Comparison of ENCODE assay signal across 20 cellular contexts in the genomic region with DNA sequence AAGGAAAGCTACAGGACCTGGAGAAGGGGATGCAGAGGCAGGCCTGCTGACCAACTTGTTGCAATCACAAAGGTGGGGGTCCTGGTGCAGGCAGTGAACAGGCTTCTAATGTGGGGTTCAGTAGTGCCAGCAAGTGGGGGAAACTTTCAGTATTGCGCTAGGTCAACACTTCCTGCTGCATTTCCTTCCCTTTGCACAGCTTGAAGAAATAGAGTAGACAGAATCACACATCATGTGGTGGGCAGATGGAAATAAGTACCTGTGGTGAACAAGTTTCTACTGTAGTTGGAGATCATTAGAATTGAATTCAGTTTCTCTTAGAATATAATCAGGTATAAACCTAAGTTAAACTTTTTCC.
DNase-seq lines count a peak whose midpoint lies in the region; ATAC-seq, FAIRE-seq and TF ChIP-seq lines count a peak whose summit lies in the region.
"Had no signal": no experiment of that assay in that cellular context is flagged by ENCODE, and none has a peak within 500 bp of the region (broad histone marks: within the 10 kb centered on the region; RNA-seq: fewer than 3 reads in every experiment).

No MANE protein-coding gene starts in this region.

- FAIRE-seq in K562 (lab: Jason Lieb, UNC): no peak
- FAIRE-seq: D721Med, H1 had no signal

- no peaks in the 10 kb centered on the region for H3K27me3 Mint-ChIP-seq in stimulated activated memory B cell treated with anti-CD40 and anti-IgM and Interleukin-4, amounts not matched to agents 10 μg/mL and 1 μg/mL and 100 μg/mL, for 72 hours
- H3K27me3 Mint-ChIP-seq in H9 (ENCODE audit: low read depth): no peaks in the 10 kb centered on the region

- TF ChIP-seq CTCF in RWPE1 (conservative IDR thresholded peaks at IDR 0.05; ENCODE audit: low read depth): no peak
- no peak for TF ChIP-seq CTCF in K562 (IDR thresholded peaks at IDR 0.05 in 2 of 3, conservative IDR thresholded peaks at IDR 0.05 in 1 of 3; ENCODE audit: insufficient read depth in 2 of 3, low read depth in 1 of 3, low read length in 3 of 3)
- no peak for TF ChIP-seq CTCF in H9 (conservative IDR thresholded peaks at IDR 0.05)

- H3K79me2 ChIP-seq in K562 (ENCODE audit: control insufficient read depth, insufficient read depth, low read length) (no peaks in the 10 kb centered on the region), H9 (ENCODE audit: insufficient read depth, low read length) (no peaks in the 10 kb centered on the region)

- no peak for TF ChIP-seq POLR2A in K562 (conservative IDR thresholded peaks at IDR 0.05)

- POLR2A ChIA-PET in RWPE1 (lab: Yijun Ruan, JAX; ENCODE audit: low non-redundant PET) (no interaction called here), K562 (lab: Yijun Ruan, JAX) (no interaction called here)

- no peak overlapping the region for H3K14ac ChIP-seq in H9 (ENCODE audit: insufficient read depth, low read length)

- DNase-seq in NOMO-1 treated with DMSO at 0.1 percent for 48 hours (lab: John Stamatoyannopoulos, UW; ENCODE audit: unreplicated experiment) (peak; percentile 21), NOMO-1 treated with dmso at 0.1 percent for 144 hours (lab: John Stamatoyannopoulos, UW; ENCODE audit: unreplicated experiment) (no peak), RWPE1 (ENCODE audit: low spot score) (no peak), K562 (ENCODE audit: extremely low read depth in 1 of 4, low spot score in 3 of 4) (no peak), H9 (no peak)
- DNase-seq in activated CD4-positive, CD25-positive, alpha-beta regulatory T cell (lab: John Stamatoyannopoulos, UW): no peak
- DNase-seq: 8988T; activated CD4-positive, alpha-beta T cell treated with anti-CD3 and anti-CD28 coated beads, Interleukin-2, amount 50 U/mL, for 4 hours; erythroblast; hypothalamus; left lung; NCI-H146; NCI-H510A had no signal

- H3K9me3 ChIP-seq in K562 (replicated peaks; ENCODE audit: control insufficient read depth, insufficient read depth, low read depth, low read length) (no peaks in the 10 kb centered on the region), H9 (ENCODE audit: control insufficient read depth, low read depth, low read length) (no peaks in the 10 kb centered on the region)
- H3K9me3 ChIP-seq: adrenal gland, left lung, Peyer's patch, right atrium auricular region had no signal

- intact Hi-C loops in K562 (cut with micrococcal nuclease): no loop called here

- H2BK15ac ChIP-seq in H9 (ENCODE audit: low read depth, low read length): no peak overlapping the region

- H3K27ac ChIP-seq in RWPE1 (peak overlapping the region; percentile 53), K562 (ENCODE audit: extremely low read depth, low read depth, low read length) (no peak overlapping the region), H9 (ENCODE audit: insufficient read length, low read depth, low read length) (no peak overlapping the region)
- H3K27ac ChIP-seq: Peyer's patch, right atrium auricular region had no signal

- WGBS in K562 (ENCODE audit: insufficient coverage, low coverage, missing lambda C conversion rate): 100% methylated on average over 1 of the region's 1 CpG
- WGBS in H9 (ENCODE audit: extremely low coverage, insufficient read length, low lambda C conversion rate): no CpG with 5 or more reads among the region's 1 CpG

- H3K4me1 ChIP-seq in K562 (replicated peaks in 1 of 2; ENCODE audit: control insufficient read depth in 2 of 2, insufficient read depth in 2 of 2, low read length in 2 of 2): 0 out of 5 replicates have a peak, but pooled peaks cover 0 to 8% of the 10 kb centered on the region in 2 experiments
- no peaks in the 10 kb centered on the region for H3K4me1 ChIP-seq in H9 (ENCODE audit: insufficient read depth, low read length)

- no peak overlapping the region for H3K56ac ChIP-seq in H9 (ENCODE audit: insufficient read length, low read depth, low read length)

- no peak overlapping the region for H4K8ac ChIP-seq in H9 (replicated peaks; ENCODE audit: insufficient read length, low read depth, low read length)

- H3K18ac ChIP-seq in H9 (ENCODE audit: insufficient read length, low read depth, low read length): no peak overlapping the region

- no peaks in the 10 kb centered on the region for H3K9me1 ChIP-seq in K562 (ENCODE audit: control insufficient read depth, insufficient read depth, low read length)

- in situ Hi-C loops in K562 (cut with MboI): loop anchor here (25.0 kb wide), 1 partner anchor 1287 kb away; no protein-coding TSS in a partner anchor

- no peak overlapping the region for H3T11ph ChIP-seq in H9 (ENCODE audit: low read length)

- H3K27me3 ChIP-seq in K562 (ENCODE audit: control insufficient read depth in 2 of 2, insufficient read depth in 2 of 2, low read length in 2 of 2) (no peaks in the 10 kb centered on the region), H9 (ENCODE audit: insufficient read depth, low read length) (no peaks in the 10 kb centered on the region)
- H3K27me3 ChIP-seq: adrenal gland, left lung, Peyer's patch, right atrium auricular region had no signal

- no peak for TF ChIP-seq EP300 in K562 (IDR thresholded peaks at IDR 0.05; ENCODE audit: low read length)

- H2AFZ ChIP-seq in K562 (ENCODE audit: low read depth, low read length) (no peak overlapping the region), H9 (ENCODE audit: low read length) (no peak overlapping the region)

- peak overlapping the region; percentile 62 for H3K27ac Mint-ChIP-seq in stimulated activated memory B cell treated with anti-CD40 and anti-IgM and Interleukin-4, amounts not matched to agents 10 μg/mL and 1 μg/mL and 100 μg/mL, for 72 hours
- no peak overlapping the region for H3K27ac Mint-ChIP-seq in H9

- peaks cover 73% of the 10 kb centered on the region for H3K36me3 ChIP-seq in K562 (ENCODE audit: control insufficient read depth, insufficient read depth, low read length)

- CTCF ChIA-PET in RWPE1 (lab: Yijun Ruan, JAX) (interaction anchor here (0.5 kb wide), 1 partner anchor 862 kb away, joined by 5 read pairs; no protein-coding TSS in a partner anchor), K562 (lab: Yijun Ruan, JAX; ENCODE audit: low intra/inter-chr PET ratio) (no interaction called here)

- peaks cover 56% of the 10 kb centered on the region for H3K36me3 Mint-ChIP-seq in stimulated activated memory B cell treated with anti-CD40 and anti-IgM and Interleukin-4, amounts not matched to agents 10 μg/mL and 1 μg/mL and 100 μg/mL, for 72 hours
- peaks cover 43 to 68% (median 62%) of the 10 kb centered on the region in 3 experiments for H3K36me3 Mint-ChIP-seq in H9 (ENCODE audit: insufficient read depth in 1 of 3, low read depth in 3 of 3)

- H4K20me1 ChIP-seq in K562 (replicated peaks; ENCODE audit: control insufficient read depth, insufficient read depth, low read length) (peaks cover 22% of the 10 kb centered on the region), H9 (ENCODE audit: control insufficient read depth, insufficient read depth, insufficient read length) (no peaks in the 10 kb centered on the region)

- H3K79me1 ChIP-seq in H9 (ENCODE audit: insufficient read depth, low read depth, low read length, poor library complexity, severe bottlenecking): no peaks in the 10 kb centered on the region

- TF ChIP-seq RAD21 in K562 (CRISPR knock-in tag; conservative IDR thresholded peaks at IDR 0.05 in 1 of 2, IDR thresholded peaks at IDR 0.05 in 1 of 2): no peak

- H3K4me2 ChIP-seq in K562 (ENCODE audit: insufficient read depth, low read length): no peak overlapping the region
- H3K4me2 ChIP-seq in H9 (ENCODE audit: insufficient read depth, insufficient read length, low read length): no peak overlapping the region

- no peak overlapping the region for H2BK20ac ChIP-seq in H9 (ENCODE audit: low read depth, low read length, poor library complexity, severe bottlenecking)

- no peaks in the 10 kb centered on the region for H3K23me2 ChIP-seq in H9 (ENCODE audit: insufficient read length, low read depth, low read length, poor library complexity, severe bottlenecking)

- no peak overlapping the region for H4K5ac ChIP-seq in H9 (ENCODE audit: insufficient read length, low read depth, low read length)

- H2BK5ac ChIP-seq in H9 (ENCODE audit: insufficient read length, low read length): no peak overlapping the region

- H2BK120ac ChIP-seq in H9 (ENCODE audit: low read depth, low read length, poor library complexity, severe bottlenecking): no peak overlapping the region

- H3K4me3 ChIP-seq in K562: no peak overlapping the region
- H3K4me3 ChIP-seq: adrenal gland, left lung, Peyer's patch, right atrium auricular region had no signal

- H3K9me3 Mint-ChIP-seq in stimulated activated memory B cell treated with anti-CD40 and anti-IgM and Interleukin-4, amounts not matched to agents 10 μg/mL and 1 μg/mL and 100 μg/mL, for 72 hours: no peaks in the 10 kb centered on the region
- H3K9me3 Mint-ChIP-seq in H9: no peaks in the 10 kb centered on the region

- no peak overlapping the region for H3K4me3 Mint-ChIP-seq in stimulated activated memory B cell treated with anti-CD40 and anti-IgM and Interleukin-4, amounts not matched to agents 10 μg/mL and 1 μg/mL and 100 μg/mL, for 72 hours
- H3K4me3 Mint-ChIP-seq in H9: no peak overlapping the region

- H2BK12ac ChIP-seq in H9 (ENCODE audit: insufficient read length, low read depth, low read length): no peak overlapping the region

- no peak overlapping the region for H2AK5ac ChIP-seq in H9 (ENCODE audit: insufficient read length, low read length)

- H3K9ac ChIP-seq in K562 (ENCODE audit: insufficient read depth in 1 of 2, low read depth in 2 of 2, low read length in 2 of 2): no peak overlapping the region
- H3K9ac ChIP-seq in H9 (ENCODE audit: extremely low read depth, insufficient read length, low read length): no peak overlapping the region

- no peak overlapping the region for H4K91ac ChIP-seq in H9 (ENCODE audit: insufficient read length, low read depth, low read length)

- no TSS peak for BruUV-seq in K562 (replicated peaks; lab: Mats Ljungman, UMichigan)

- peaks cover 52% of the 10 kb centered on the region for H3K4me1 Mint-ChIP-seq in stimulated activated memory B cell treated with anti-CD40 and anti-IgM and Interleukin-4, amounts not matched to agents 10 μg/mL and 1 μg/mL and 100 μg/mL, for 72 hours
- H3K4me1 Mint-ChIP-seq in H9: peaks cover 20 to 22% of the 10 kb centered on the region in 2 experiments

- ATAC-seq in K562 (no peak), HG03045 (IDR thresholded peaks at IDR 0.05; ENCODE audit: unreplicated experiment) (no peak)
- ATAC-seq in stimulated activated memory B cell treated with anti-CD40 and anti-IgM and Interleukin-4, amounts not matched to agents 10 μg/mL and 1 μg/mL and 100 μg/mL, for 72 hours: no peak
- ATAC-seq: left lung had no signal

- no peak overlapping the region for H3K23ac ChIP-seq in H9 (ENCODE audit: insufficient read length, low read depth, low read length)

- H3K4ac ChIP-seq in H9 (ENCODE audit: low read depth, low read length): no peak overlapping the region

TF ChIP-seq in K562, 482 proteins besides CTCF, POLR2A, EP300 and RAD21:
- TF ChIP-seq FOXA1 (IDR thresholded peaks at IDR 0.05; ENCODE audit: borderline replicate concordance) (no peak), POLR2AphosphoS2 (IDR thresholded peaks at IDR 0.05; ENCODE audit: low read length) (peak; percentile 10; the same call in 1 of the 2 replicates)
